In the genomic region with DNA sequence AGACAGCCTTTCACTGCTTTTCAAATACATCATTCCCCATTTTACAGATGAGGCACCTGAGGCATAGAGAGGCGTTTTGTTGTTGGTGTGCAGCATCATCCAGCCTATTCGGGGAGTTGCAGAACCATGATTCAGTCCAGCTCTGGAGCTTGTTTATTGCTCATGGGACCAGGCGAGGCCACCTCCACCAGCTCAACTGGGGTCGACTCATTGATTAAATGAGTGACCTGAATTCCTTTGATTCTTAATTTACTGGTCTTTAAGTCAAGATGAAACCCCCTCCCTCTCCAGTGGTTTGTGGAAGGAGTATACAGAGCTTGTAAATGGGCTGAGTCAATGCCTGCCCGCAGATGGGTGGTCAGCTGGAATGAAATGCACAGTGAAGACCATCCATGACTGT, we compare ENCODE assay signal across 25 cellular contexts.
DNase-seq lines count a peak whose midpoint lies in the region; ATAC-seq, FAIRE-seq and TF ChIP-seq lines count a peak whose summit lies in the region.
"Had no signal": no experiment of that assay in that cellular context is flagged by ENCODE, and none has a peak within 500 bp of the region (broad histone marks: within the 10 kb centered on the region; RNA-seq: fewer than 3 reads in every experiment).

No MANE protein-coding gene starts in this region.

- no peaks in the 10 kb centered on the region for H3K27me3 Mint-ChIP-seq in activated CD4-positive, alpha-beta T cell treated with anti-CD3 and anti-CD28 coated beads, Interleukin-2, amount 10 ng/mL, durations not matched to agents 24 days and 14 days
- H3K27me3 Mint-ChIP-seq in CD4-positive, alpha-beta memory T cell, result no peaks in the 10 kb centered on the region
- H3K27me3 Mint-ChIP-seq: CD4-positive, alpha-beta T cell had no signal

- TF ChIP-seq POLR2A in H1 (IDR thresholded peaks at IDR 0.05; ENCODE audit: control extremely low read depth in 1 of 2, low read depth in 2 of 2, low read length in 2 of 2), result no peak

- H3K4me2 ChIP-seq in H1 (ENCODE audit: insufficient read depth in 1 of 2, low read depth in 2 of 2, low read length in 2 of 2), result no peak overlapping the region

- no peak for TF ChIP-seq RAD21 in H1 (IDR thresholded peaks at IDR 0.05 in 1 of 2, conservative IDR thresholded peaks at IDR 0.05 in 1 of 2; ENCODE audit: low read depth in 2 of 2, low read length in 2 of 2)

- H3K23me2 ChIP-seq in H1 (ENCODE audit: low read depth, low read length), result no peaks in the 10 kb centered on the region

- H2BK15ac ChIP-seq in H1 (ENCODE audit: low read length), result no peak overlapping the region

- peak overlapping the region; percentile 47 for H3K27ac Mint-ChIP-seq in activated CD4-positive, alpha-beta T cell treated with anti-CD3 and anti-CD28 coated beads, Interleukin-2, amount 10 ng/mL, durations not matched to agents 24 days and 14 days
- H3K27ac Mint-ChIP-seq in CD4-positive, alpha-beta memory T cell, result peak overlapping the region in 4 of 7 donors; percentile 10 to 85 (median 32)
- H3K27ac Mint-ChIP-seq in stimulated activated effector memory CD8-positive, alpha-beta T cell treated with anti-CD3 and anti-CD28 coated beads, Interleukin-12 subunit alpha, Interleukin-12 subunit beta, amount 100 ng/mL, for 72 hours, result peak overlapping the region; percentile 52
- H3K27ac Mint-ChIP-seq: CD4-positive, alpha-beta T cell had no signal

- H3K4me3 Mint-ChIP-seq in activated CD4-positive, alpha-beta T cell treated with anti-CD3 and anti-CD28 coated beads, Interleukin-2, amount 10 ng/mL, durations not matched to agents 24 days and 14 days, result no peak overlapping the region
- no peak overlapping the region for H3K4me3 Mint-ChIP-seq in CD4-positive, alpha-beta memory T cell
- no peak overlapping the region for H3K4me3 Mint-ChIP-seq in stimulated activated effector memory CD8-positive, alpha-beta T cell treated with anti-CD3 and anti-CD28 coated beads, Interleukin-12 subunit alpha, Interleukin-12 subunit beta, amount 100 ng/mL, for 72 hours
- H3K4me3 Mint-ChIP-seq: CD4-positive, alpha-beta T cell had no signal

- no peak overlapping the region for H3K9ac ChIP-seq in H1 (replicated peaks in 1 of 4; ENCODE audit: extremely low read depth in 1 of 4, low read depth in 3 of 4, low read length in 3 of 4)

- H3K56ac ChIP-seq in H1 (replicated peaks; ENCODE audit: insufficient read length, low read depth, low read length), result no peak overlapping the region

- WGBS in H1 (ENCODE audit: extremely low coverage in 1 of 2, insufficient coverage in 1 of 2, insufficient read length in 1 of 2, insufficient replicate concordance in 2 of 2, low coverage in 1 of 2, low lambda C conversion rate in 2 of 2, missing lambda C conversion rate in 1 of 2), 2 experiments, result 79% methylated on average over 5 of the region's 5 CpGs; no CpG with 5 or more reads in 1 of the 2 experiments

- TF ChIP-seq CTCF in H1 (IDR thresholded peaks at IDR 0.05; ENCODE audit: control extremely low read depth in 1 of 3, insufficient read depth in 1 of 3, low read depth in 1 of 3, low read length in 3 of 3) (no peak), tibial artery (IDR thresholded peaks at IDR 0.05) (no peak)

- intact Hi-C loops in activated CD4-positive, alpha-beta T cell treated with anti-CD3 and anti-CD28 coated beads, Interleukin-2, amount 10 ng/mL, durations not matched to agents 24 days and 14 days (cut with micrococcal nuclease), result no loop called here
- intact Hi-C loops in CD4-positive, alpha-beta memory T cell (cut with micrococcal nuclease), result no loop called here
- intact Hi-C loops in left colon (cut with DNase I, micrococcal nuclease) (no loop called here), tibial artery (cut with DNase I; ENCODE audit: low total_unique reads) (no loop called here)

- no peaks in the 10 kb centered on the region for H3K9me3 Mint-ChIP-seq in activated CD4-positive, alpha-beta T cell treated with anti-CD3 and anti-CD28 coated beads, Interleukin-2, amount 10 ng/mL, durations not matched to agents 24 days and 14 days
- H3K9me3 Mint-ChIP-seq in CD4-positive, alpha-beta memory T cell, result no peaks in the 10 kb centered on the region
- H3K9me3 Mint-ChIP-seq in stimulated activated effector memory CD8-positive, alpha-beta T cell treated with anti-CD3 and anti-CD28 coated beads, Interleukin-12 subunit alpha, Interleukin-12 subunit beta, amount 100 ng/mL, for 72 hours, result no peaks in the 10 kb centered on the region
- H3K9me3 Mint-ChIP-seq: CD4-positive, alpha-beta T cell had no signal

- H2BK5ac ChIP-seq in H1 (ENCODE audit: low read depth, low read length), result no peak overlapping the region

- no peak overlapping the region for H4K91ac ChIP-seq in H1 (replicated peaks; ENCODE audit: insufficient read length, low read length)

- no peak overlapping the region for H3K4me3 ChIP-seq in CD4-positive, alpha-beta memory T cell (ENCODE audit: low read length in 2 of 2)
- H3K4me3 ChIP-seq in H1 (ENCODE audit: extremely low read depth in 1 of 4, insufficient read depth in 2 of 4, low read depth in 3 of 4, low read length in 4 of 4) (no peak overlapping the region), tibial artery (no peak overlapping the region)

- H3K36me3 ChIP-seq in CD4-positive, alpha-beta memory T cell (ENCODE audit: insufficient read depth, low read length), result no peaks in the 10 kb centered on the region
- H3K36me3 ChIP-seq in H1 (ENCODE audit: control insufficient read depth in 2 of 4, insufficient read depth in 4 of 4, low read length in 3 of 4) (no peaks in the 10 kb centered on the region), tibial artery (no peaks in the 10 kb centered on the region)

- H3K36me3 Mint-ChIP-seq in activated CD4-positive, alpha-beta T cell treated with anti-CD3 and anti-CD28 coated beads, Interleukin-2, amount 10 ng/mL, durations not matched to agents 24 days and 14 days (ENCODE audit: low read depth), result peaks cover 15% of the 10 kb centered on the region
- H3K36me3 Mint-ChIP-seq in CD4-positive, alpha-beta memory T cell, result peaks cover 10 to 15% of the 10 kb centered on the region in 2 donors
- peaks cover 6% of the 10 kb centered on the region for H3K36me3 Mint-ChIP-seq in stimulated activated effector memory CD8-positive, alpha-beta T cell treated with anti-CD3 and anti-CD28 coated beads, Interleukin-12 subunit alpha, Interleukin-12 subunit beta, amount 100 ng/mL, for 72 hours

- CTCF ChIA-PET in CD4-positive, alpha-beta memory T cell (lab: Charles Lee; ENCODE audit: partially characterized antibody), result no interaction called here
- CTCF ChIA-PET in H1 (lab: Charles Lee; ENCODE audit: partially characterized antibody), result interaction anchor here (1.1 to 1.2 kb wide), 2 partner anchors 9 to 21 kb away, joined by 3 read pairs; no protein-coding TSS in a partner anchor
- CTCF ChIA-PET in HEK293T (lab: Yijun Ruan, JAX), result no interaction called here

- H3K27ac ChIP-seq in CD4-positive, alpha-beta memory T cell (ENCODE audit: low read depth, low read length), result no peak overlapping the region
- H3K27ac ChIP-seq in H1 (ENCODE audit: low read depth, low read length) (no peak overlapping the region), tibial artery (no peak overlapping the region)

- DNase-seq in activated CD4-positive, alpha-beta T cell treated with anti-CD3 and anti-CD28 coated beads, Interleukin-2, amount 10 ng/mL, durations not matched to agents 24 days and 14 days, result no peak
- no peak for DNase-seq in activated CD4-positive, alpha-beta T cell treated with anti-CD3 and anti-CD28 coated beads, Interleukin-2, amount 50 U/mL, for 48 hours
- DNase-seq in CD4-positive, alpha-beta memory T cell, result no peak
- no peak for DNase-seq in H1 (ENCODE audit: low read depth in 1 of 2, low spot score in 2 of 2)
- no peak for DNase-seq in stimulated activated effector memory CD8-positive, alpha-beta T cell treated with anti-CD3 and anti-CD28 coated beads, Interleukin-12 subunit alpha, Interleukin-12 subunit beta, amount 100 ng/mL, for 72 hours (ENCODE audit: low spot score in 2 of 2)
- no peak for DNase-seq in HEK293T (ENCODE audit: extremely low spot score)
- no peak for DNase-seq in left colon
- no peak for DNase-seq in tibial artery
- DNase-seq: 8988T; ACHN; CD4-positive, alpha-beta T cell; COR-L47; DMS53; H7; KBM-7; MV-4-11; NCI-H1105; NCI-H1436 treated with DMSO at 0.1 percent for 48 hours; NCI-H187 treated with DMSO at 0.1 percent for 48 hours; NCI-H2171 treated with DMSO at 0.1 percent for 48 hours; NCI-H524 treated with DMSO at 0.1 percent for 48 hours; NCI-H774; PC-3 had no signal

- no peaks in the 10 kb centered on the region for H3K27me3 ChIP-seq in CD4-positive, alpha-beta memory T cell (ENCODE audit: insufficient read depth, low read length)
- H3K27me3 ChIP-seq in H1 (replicated peaks in 1 of 4; ENCODE audit: control insufficient read depth in 3 of 4, extremely low read depth in 1 of 4, insufficient read depth in 3 of 4, low read length in 3 of 4) (no peaks in the 10 kb centered on the region), tibial artery (no peaks in the 10 kb centered on the region)

- ATAC-seq in stimulated activated effector memory CD8-positive, alpha-beta T cell treated with anti-CD3 and anti-CD28 coated beads, Interleukin-12 subunit alpha, Interleukin-12 subunit beta, amount 100 ng/mL, for 72 hours, result no peak
- no peak for ATAC-seq in left colon
- ATAC-seq: PC-3 had no signal

- H3K23ac ChIP-seq in H1 (ENCODE audit: insufficient read length), result no peak overlapping the region

- POLR2A ChIA-PET in CD4-positive, alpha-beta memory T cell (lab: Charles Lee; ENCODE audit: partially characterized antibody), result no interaction called here
- POLR2A ChIA-PET in H1 (lab: Charles Lee; ENCODE audit: partially characterized antibody), result no interaction called here
- POLR2A ChIA-PET in HEK293T (lab: Yijun Ruan, JAX), result no interaction called here

- no peaks in the 10 kb centered on the region for H3K79me1 ChIP-seq in H1 (ENCODE audit: low read depth, low read length)

- no peak overlapping the region for H3K18ac ChIP-seq in H1 (ENCODE audit: extremely low read depth, low read length)

- no peak overlapping the region; the same call in 1 of the 2 replicates for H4K8ac ChIP-seq in H1 (ENCODE audit: extremely low read depth, insufficient read depth, low read length)

- peaks cover 13% of the 10 kb centered on the region for H3K4me1 Mint-ChIP-seq in activated CD4-positive, alpha-beta T cell treated with anti-CD3 and anti-CD28 coated beads, Interleukin-2, amount 10 ng/mL, durations not matched to agents 24 days and 14 days
- H3K4me1 Mint-ChIP-seq in CD4-positive, alpha-beta memory T cell, result peaks cover 17 to 72% (median 39%) of the 10 kb centered on the region in 4 donors
- peaks cover 29% of the 10 kb centered on the region for H3K4me1 Mint-ChIP-seq in stimulated activated effector memory CD8-positive, alpha-beta T cell treated with anti-CD3 and anti-CD28 coated beads, Interleukin-12 subunit alpha, Interleukin-12 subunit beta, amount 100 ng/mL, for 72 hours

- no peak overlapping the region for H2BK12ac ChIP-seq in H1 (ENCODE audit: low read depth, low read length)

- H2BK20ac ChIP-seq in H1 (ENCODE audit: low read length), result 0 out of 2 replicates have a peak overlapping the region, but pooled peaks have one; percentile 61

- H3K4me1 ChIP-seq in CD4-positive, alpha-beta memory T cell (ENCODE audit: insufficient read depth, low read length), result peaks cover 13% of the 10 kb centered on the region
- H3K4me1 ChIP-seq in H1 (replicated peaks in 1 of 4; ENCODE audit: control insufficient read depth in 3 of 4, insufficient read depth in 4 of 4, low read length in 3 of 4) (peaks cover 0 to 4% (median 1%) of the 10 kb centered on the region in 4 experiments; a peak in 1 of 7 replicates), tibial artery (peaks cover 0 to 36% (median 12%) of the 10 kb centered on the region in 4 donors)

- H3K9me3 ChIP-seq in CD4-positive, alpha-beta memory T cell (ENCODE audit: control insufficient read depth in 1 of 2, low read length in 2 of 2), result no peaks in the 10 kb centered on the region
- no peaks in the 10 kb centered on the region for H3K9me3 ChIP-seq in H1 (ENCODE audit: insufficient read depth in 2 of 2, low read depth in 1 of 2, low read length in 1 of 2)
- H3K9me3 ChIP-seq in tibial artery, result no peaks in the 10 kb centered on the region

- H2AFZ ChIP-seq in H1 (ENCODE audit: low read length), result no peak overlapping the region

- H4K20me1 ChIP-seq in H1 (replicated peaks in 1 of 2; ENCODE audit: control insufficient read depth in 1 of 2, insufficient read depth in 2 of 2, low read length in 2 of 2), result peaks cover 0 to 1% of the 10 kb centered on the region in 2 experiments

- H3K4ac ChIP-seq in H1 (replicated peaks; ENCODE audit: insufficient read length, low read depth, low read length), result no peak overlapping the region

- H2BK120ac ChIP-seq in H1 (replicated peaks; ENCODE audit: low read depth, low read length), result no peak overlapping the region

- no peak overlapping the region for H3K14ac ChIP-seq in H1 (ENCODE audit: insufficient read length)

- no peak overlapping the region for H4K5ac ChIP-seq in H1 (ENCODE audit: insufficient read length, low read depth, low read length)

- FAIRE-seq in H1 (lab: Jason Lieb, UNC), result no peak
- FAIRE-seq: G401.6, HTR-8/SVneo had no signal

- no peaks in the 10 kb centered on the region for H3K79me2 ChIP-seq in H1 (ENCODE audit: control insufficient read depth in 1 of 2, insufficient read depth in 2 of 2, low read length in 2 of 2)

- H2AK5ac ChIP-seq in H1 (ENCODE audit: low read depth, low read length), result no peak overlapping the region

- TF ChIP-seq EP300 in H1 (IDR thresholded peaks at IDR 0.05; ENCODE audit: borderline replicate concordance in 1 of 2, low read depth in 2 of 2, low read length in 2 of 2), result no peak
